In genomic region chr2:6454286-6454990, GRCh38 we compare ENCODE assay signal across 24 cellular contexts.
"Had no signal": no experiment of that assay in that cellular context is flagged by ENCODE, and none has a peak within 500 bp of the region (broad histone marks: within the 10 kb centered on the region; RNA-seq: fewer than 3 reads in every experiment).

No MANE protein-coding gene starts in this region.

- ATAC-seq: activated T-cell treated with anti-CD3 and anti-CD28 coated beads, Interleukin-2, amount 50 U/mL, for 4 hours; foreskin keratinocyte; left lobe of liver; lower lobe of right lung; mucosa of descending colon; pancreas; psoas muscle had no signal

- H3K9me3 ChIP-seq: lower lobe of right lung, mucosa of descending colon, pancreas, psoas muscle, right atrium auricular region had no signal

- H3K36me3 ChIP-seq: lower lobe of right lung, pancreas, right atrium auricular region, tibial artery had no signal

- H3K4me2 ChIP-seq: hepatocyte had no signal

- H3K27ac ChIP-seq: foreskin keratinocyte, hepatocyte, lower lobe of right lung, pancreas, psoas muscle, right atrium auricular region, tibial artery had no signal

- H2AFZ ChIP-seq: hepatocyte had no signal

- FAIRE-seq: endometrium, pancreas had no signal

- DNase-seq: activated CD4-positive, alpha-beta T cell treated with anti-CD3 and anti-CD28 coated beads for 4 hours; activated CD4-positive, alpha-beta T cell treated with anti-CD3 and anti-CD28 coated beads, Interleukin-2, amount 50 U/mL, for 48 hours; activated CD4-positive, CD25-positive, alpha-beta regulatory T cell; activated CD8-positive, alpha-beta memory T cell treated with anti-CD3 and anti-CD28 coated beads, Interleukin-2, amount 50 U/mL, for 48 hours; activated naive CD4-positive, alpha-beta T cell; activated T-cell treated with anti-CD3 and anti-CD28 coated beads, Interleukin-2, amount 50 U/mL, for 4 hours; effector CD4-positive, alpha-beta T cell; foreskin keratinocyte; glutamatergic neuron; immature natural killer cell; lower lobe of right lung; mesendoderm; mucosa of descending colon; nephron progenitor cell; pancreas; psoas muscle; stimulated activated CD4-positive, alpha-beta T cell treated with anti-CD3 and anti-CD28 coated beads, Interleukin-12 subunit alpha, Interleukin-12 subunit beta, amount 100 ng/mL, for 4 hours; stimulated activated CD4-positive, alpha-beta T cell treated with anti-CD3 and anti-CD28 coated beads, Interleukin-4, amount 100 ng/mL, for 4 hours; substantia nigra; tibial artery had no signal

- H3K4me3 ChIP-seq: hepatocyte, lower lobe of right lung, mucosa of descending colon, pancreas, psoas muscle, right atrium auricular region, tibial artery had no signal

- H3K79me2 ChIP-seq: hepatocyte had no signal

- H3K4me1 ChIP-seq: foreskin keratinocyte, lower lobe of right lung, pancreas, psoas muscle, right atrium auricular region, tibial artery had no signal

- H3K27me3 ChIP-seq: foreskin keratinocyte, hepatocyte, pancreas, right atrium auricular region, tibial artery had no signal
